In genomic region chr1:109776206-109776835, GRCh38 we compare ENCODE assay signal across 15 cellular contexts. TPM values are rescaled to one million over a fixed set of nuclear protein-coding genes. Genes with fewer than 3 reads are reported as not detected.
DNase-seq lines count a peak whose midpoint lies in the region; ATAC-seq, FAIRE-seq and TF ChIP-seq lines count a peak whose summit lies in the region.
"Had no signal": no experiment of that assay in that cellular context is flagged by ENCODE, and none has a peak within 500 bp of the region (broad histone marks: within the 10 kb centered on the region; RNA-seq: fewer than 3 reads in every experiment).

No MANE protein-coding gene starts in this region.

- H3K4me1 ChIP-seq in Panc1 (ENCODE audit: control insufficient read depth, insufficient read depth, low read length) (peaks cover 26% of the 10 kb centered on the region), kidney (ENCODE audit: control insufficient read depth in 1 of 2, insufficient read depth in 1 of 2, low read depth in 1 of 2, low read length in 2 of 2) (peaks cover 3% of the 10 kb centered on the region in 2 donors)
- H3K4me1 ChIP-seq: pancreas had no signal

- H3K4me3 ChIP-seq in Panc1 (ENCODE audit: low read depth in 2 of 2, low read length in 2 of 2) (no peak overlapping the region), kidney (ENCODE audit: low read length in 2 of 2) (no peak overlapping the region)
- H3K4me3 ChIP-seq: BLaER1 treated with 17β-estradiol and CSF1 and Interleukin-3, amounts not matched to agents 10 nM and 100 nM; pancreas had no signal

- ATAC-seq in Panc1 (peak; percentile 22), sciatic nerve (no peak)

- H3K9me3 Mint-ChIP-seq in activated CD4-positive, alpha-beta T cell treated with anti-CD3 and anti-CD28 coated beads, Interleukin-2, amount 10 ng/mL, durations not matched to agents 24 days and 14 days, result peaks cover 8% of the 10 kb centered on the region
- H3K9me3 Mint-ChIP-seq in activated CD4-positive, alpha-beta T cell treated with anti-CD3 and anti-CD28 coated beads, Interleukin-2, amount 10 ng/mL, durations not matched to agents 7 days and 5 days, result peaks cover 4% of the 10 kb centered on the region
- H3K9me3 Mint-ChIP-seq in immature natural killer cell, result peaks cover 0 to 9% (median 1%) of the 10 kb centered on the region in 6 donors

- no peak overlapping the region for H3K4me3 Mint-ChIP-seq in activated CD4-positive, alpha-beta T cell treated with anti-CD3 and anti-CD28 coated beads, Interleukin-2, amount 10 ng/mL, durations not matched to agents 24 days and 14 days
- H3K4me3 Mint-ChIP-seq in activated CD4-positive, alpha-beta T cell treated with anti-CD3 and anti-CD28 coated beads, Interleukin-2, amount 10 ng/mL, durations not matched to agents 7 days and 5 days, result no peak overlapping the region
- no peak overlapping the region for H3K4me3 Mint-ChIP-seq in immature natural killer cell
- H3K4me3 Mint-ChIP-seq: activated B cell treated with CpG ODN at 0.5 μM for 24 hours, H9 had no signal

- in situ Hi-C loops in Panc1 (cut with HindIII; ENCODE audit: low pct_unique_long_range_greater_than_20kb, low sequenced_read_pairs) (no loop called here), ACHN (cut with HindIII; ENCODE audit: low pct_ligation_motif_present, low pct_unique_long_range_greater_than_20kb, low sequenced_read_pairs) (loop anchor here (25.0 kb wide), 2 partner anchors 111 to 211 kb away; partner anchors contain the start of gene AHCYL1)

- H3K27ac ChIP-seq in Panc1 (ENCODE audit: low read length) (peak overlapping the region; percentile 93), kidney (ENCODE audit: low read depth in 2 of 2, low read length in 2 of 2) (no peak overlapping the region)
- H3K27ac ChIP-seq: pancreas had no signal

- H3K36me3 Mint-ChIP-seq in activated CD4-positive, alpha-beta T cell treated with anti-CD3 and anti-CD28 coated beads, Interleukin-2, amount 10 ng/mL, durations not matched to agents 24 days and 14 days (ENCODE audit: low read depth), result no peaks in the 10 kb centered on the region
- H3K36me3 Mint-ChIP-seq in activated CD4-positive, alpha-beta T cell treated with anti-CD3 and anti-CD28 coated beads, Interleukin-2, amount 10 ng/mL, durations not matched to agents 7 days and 5 days (ENCODE audit: low read depth), result peaks cover 4% of the 10 kb centered on the region
- H3K36me3 Mint-ChIP-seq in immature natural killer cell, result peaks cover 0 to 3% (median under 1%) of the 10 kb centered on the region in 3 donors

- BruUV-seq in Panc1 (replicated peaks; lab: Mats Ljungman, UMichigan), result no TSS peak

- TF ChIP-seq CTCF in Panc1 (IDR thresholded peaks at IDR 0.05) (no peak), kidney (IDR thresholded peaks at IDR 0.05; ENCODE audit: borderline replicate concordance, extremely low read depth, insufficient read depth) (no peak)

- H3K4me1 Mint-ChIP-seq in activated CD4-positive, alpha-beta T cell treated with anti-CD3 and anti-CD28 coated beads, Interleukin-2, amount 10 ng/mL, durations not matched to agents 24 days and 14 days, result peaks cover 15% of the 10 kb centered on the region
- peaks cover 20% of the 10 kb centered on the region for H3K4me1 Mint-ChIP-seq in activated CD4-positive, alpha-beta T cell treated with anti-CD3 and anti-CD28 coated beads, Interleukin-2, amount 10 ng/mL, durations not matched to agents 7 days and 5 days
- H3K4me1 Mint-ChIP-seq in immature natural killer cell, result peaks cover 4% of the 10 kb centered on the region in 2 donors

- H3K27me3 ChIP-seq in Panc1 (ENCODE audit: control insufficient read depth, insufficient read depth, low read length), result no peaks in the 10 kb centered on the region
- H3K27me3 ChIP-seq: BLaER1 treated with 17β-estradiol and CSF1 and Interleukin-3, amounts not matched to agents 10 nM and 100 nM; pancreas had no signal

- CTCF ChIA-PET in activated CD4-positive, alpha-beta T cell treated with anti-CD3 and anti-CD28 coated beads, Interleukin-2, amount 10 ng/mL, durations not matched to agents 7 days and 5 days (lab: Charles Lee), result interaction anchor here (0.8 to 25.5 kb wide), 39 partner anchors 13 to 258 kb away, joined by 3 to 475 read pairs (median 4); partner anchors contain the start of genes AHCYL1, EPS8L3, GPR61 and GSTM4
- CTCF ChIA-PET in Panc1 (lab: Charles Lee), result interaction anchor here (0.6 to 3.7 kb wide), 9 partner anchors 13 to 208 kb away, joined by 3 to 53 read pairs (median 6); partner anchors contain the start of genes AHCYL1 and GSTM4

- DNase-seq in activated CD4-positive, alpha-beta T cell treated with anti-CD3 and anti-CD28 coated beads, Interleukin-2, amount 10 ng/mL, durations not matched to agents 24 days and 14 days, result no peak
- no peak for DNase-seq in activated CD4-positive, alpha-beta T cell treated with anti-CD3 and anti-CD28 coated beads, Interleukin-2, amount 10 ng/mL, durations not matched to agents 7 days and 5 days
- DNase-seq in Panc1 (ENCODE audit: low read depth, low spot score) (no peak), kidney (peak; percentile 59), sciatic nerve (ENCODE audit: low spot score) (peak; percentile 58), RPMI8226 (no peak), ACHN (no peak), immature natural killer cell (no peak)

- H3K36me3 ChIP-seq in Panc1 (ENCODE audit: control insufficient read depth, insufficient read depth, low read length) (no peaks in the 10 kb centered on the region), kidney (ENCODE audit: control insufficient read depth in 1 of 2, insufficient read depth in 2 of 2, low read length in 2 of 2) (no peaks in the 10 kb centered on the region)
- H3K36me3 ChIP-seq: BLaER1 treated with 17β-estradiol and CSF1 and Interleukin-3, amounts not matched to agents 10 nM and 100 nM; pancreas had no signal

- FAIRE-seq in kidney (lab: Jason Lieb, UNC), result no peak
- FAIRE-seq: pancreas had no signal

- intact Hi-C loops in activated CD4-positive, alpha-beta T cell treated with anti-CD3 and anti-CD28 coated beads, Interleukin-2, amount 10 ng/mL, durations not matched to agents 24 days and 14 days (cut with micrococcal nuclease), result no loop called here
- intact Hi-C loops in Panc1 (cut with micrococcal nuclease; ENCODE audit: unreplicated experiment), result loop anchor here (1.0 to 5.0 kb wide), 2 partner anchors 136 to 208 kb away; partner anchors contain the start of genes AHCYL1 and CSF1
- intact Hi-C loops in kidney (cut with DNase I), result loop anchor here (5.0 kb wide), 1 partner anchor 206 kb away; the partner anchor contains the start of gene AHCYL1
- intact Hi-C loops in sciatic nerve (cut with DNase I), result loop anchor here (2.0 kb wide), 1 partner anchor 204 kb away; no protein-coding TSS in a partner anchor

- H3K9me3 ChIP-seq in Panc1 (ENCODE audit: control insufficient read depth, insufficient read depth, low read depth, low read length) (no peaks in the 10 kb centered on the region), kidney (ENCODE audit: control insufficient read depth in 1 of 2, low read length in 2 of 2) (peaks cover 0 to 6% of the 10 kb centered on the region in 2 donors)
- H3K9me3 ChIP-seq: pancreas had no signal

- peaks cover 3% of the 10 kb centered on the region for H3K27me3 Mint-ChIP-seq in activated CD4-positive, alpha-beta T cell treated with anti-CD3 and anti-CD28 coated beads, Interleukin-2, amount 10 ng/mL, durations not matched to agents 24 days and 14 days
- peaks cover 9% of the 10 kb centered on the region for H3K27me3 Mint-ChIP-seq in activated CD4-positive, alpha-beta T cell treated with anti-CD3 and anti-CD28 coated beads, Interleukin-2, amount 10 ng/mL, durations not matched to agents 7 days and 5 days
- peaks cover 3 to 12% (median 5%) of the 10 kb centered on the region in 3 donors for H3K27me3 Mint-ChIP-seq in immature natural killer cell (ENCODE audit: low read depth in 3 of 3)

- H3K9ac ChIP-seq in kidney (ENCODE audit: low read length in 2 of 2), result no peak overlapping the region

- POLR2A ChIA-PET in activated CD4-positive, alpha-beta T cell treated with anti-CD3 and anti-CD28 coated beads, Interleukin-2, amount 10 ng/mL, durations not matched to agents 7 days and 5 days (lab: Charles Lee), result interaction anchor here (1.9 kb wide), 1 partner anchor 208 kb away, joined by 10 read pairs; the partner anchor contains the start of gene AHCYL1
- POLR2A ChIA-PET in Panc1 (lab: Charles Lee), result interaction anchor here (0.7 to 0.9 kb wide), 2 partner anchors 204 to 208 kb away, joined by 3 to 4 read pairs; partner anchors contain the start of gene AHCYL1

- peak overlapping the region; percentile 76 for H3K27ac Mint-ChIP-seq in activated CD4-positive, alpha-beta T cell treated with anti-CD3 and anti-CD28 coated beads, Interleukin-2, amount 10 ng/mL, durations not matched to agents 24 days and 14 days
- no peak overlapping the region for H3K27ac Mint-ChIP-seq in activated CD4-positive, alpha-beta T cell treated with anti-CD3 and anti-CD28 coated beads, Interleukin-2, amount 10 ng/mL, durations not matched to agents 7 days and 5 days
- no peak overlapping the region for H3K27ac Mint-ChIP-seq in immature natural killer cell
- H3K27ac Mint-ChIP-seq: activated B cell treated with CpG ODN at 0.5 μM for 24 hours had no signal

RNA-seq across cellular contexts. Expression of gene EPS8L3, which starts 12.6 kb away (rescaled TPM):
- total RNA-seq in activated CD4-positive, alpha-beta T cell treated with anti-CD3 and anti-CD28 coated beads, Interleukin-2, amount 10 ng/mL, durations not matched to agents 24 days and 14 days, result not detected in 2 replicates
- not detected for total RNA-seq in activated CD4-positive, alpha-beta T cell treated with anti-CD3 and anti-CD28 coated beads, Interleukin-2, amount 10 ng/mL, durations not matched to agents 7 days and 5 days
- total RNA-seq in Panc1 (2021; ENCODE audit: unreplicated experiment) (not detected), kidney (1.8 TPM), sciatic nerve (not detected)
- polyA plus RNA-seq in Panc1 (2012; ENCODE audit: insufficient read length), result not detected
- polyA plus RNA-seq in kidney (ENCODE audit: insufficient read depth, low read depth, low replicate concordance) (not detected), immature natural killer cell (under 1 TPM in 2 of 3 donors, not detected in 1; 0.09 to 0.13 TPM)
- total RNA-seq: activated B cell treated with CpG ODN at 0.5 μM for 24 hours; esophagus mucosa; H9; M059J; T-helper 2 cell treated with Interferon-gamma antibody and Interleukin-4, amounts not matched to agents 100 ng/mL and 5 ng/mL, for 36 hours had no signal

RNA-seq across cellular contexts. Expression of gene GSTM3, which starts 35.5 kb away (rescaled TPM):
- total RNA-seq in activated CD4-positive, alpha-beta T cell treated with anti-CD3 and anti-CD28 coated beads, Interleukin-2, amount 10 ng/mL, durations not matched to agents 24 days and 14 days, result 12.4 and 13.0 TPM in 2 replicates
- total RNA-seq in activated CD4-positive, alpha-beta T cell treated with anti-CD3 and anti-CD28 coated beads, Interleukin-2, amount 10 ng/mL, durations not matched to agents 7 days and 5 days, result 1 to 10 TPM; 6.3 to 8.2 TPM
- total RNA-seq in Panc1 (2021; ENCODE audit: unreplicated experiment) (93.1 TPM), kidney (54.7 TPM), sciatic nerve (104 TPM)
- polyA plus RNA-seq in Panc1 (2012; ENCODE audit: insufficient read length), result 78.4 TPM
- polyA plus RNA-seq in kidney (ENCODE audit: insufficient read depth, low read depth, low replicate concordance) (405 TPM), immature natural killer cell (1 to 10 TPM; 1.1 to 7.1 (median 5.9) TPM)

Comparison
In these comparisons a context has a peak if more than half of its experiments do, and no peak if none do; other contexts are left out.
1. DNase-seq: peak in kidney (single experiment) and sciatic nerve (single experiment); none in activated CD4-positive, alpha-beta T cell treated with anti-CD3 and anti-CD28 coated beads, Interleukin-2, amount 10 ng/mL, durations not matched to agents 24 days and 14 days (single experiment), activated CD4-positive, alpha-beta T cell treated with anti-CD3 and anti-CD28 coated beads, Interleukin-2, amount 10 ng/mL, durations not matched to agents 7 days and 5 days (single experiment), Panc1 (single experiment), RPMI8226 (single experiment), ACHN (single experiment) and immature natural killer cell (0 of 3).